ENCODE assay signal across 8 cellular contexts in genomic region chr15:81939604-81940440, GRCh38.
A peak's percentile ranks its signal among the peaks of the same experiment; 100 is the strongest.
DNase-seq lines count a peak whose midpoint lies in the region; ATAC-seq, FAIRE-seq and TF ChIP-seq lines count a peak whose summit lies in the region.

No MANE protein-coding gene starts in this region.

- intact Hi-C loops in endothelial cell of umbilical vein (cut with micrococcal nuclease) (loop anchor here (1.0 to 5.0 kb wide), 4 partner anchors 257 to 665 kb away; no protein-coding TSS in a partner anchor), sigmoid colon (cut with DNase I) (loop anchor here (5.0 to 10.0 kb wide), 2 partner anchors 185 to 458 kb away; no protein-coding TSS in a partner anchor)

- DNase-seq in AG09309 (ENCODE audit: low read depth) (no peak), GM10266 (ENCODE audit: extremely low spot score) (peak; percentile 26), NT2/D1 (ENCODE audit: low read depth, low spot score) (peak; percentile 38), endothelial cell of umbilical vein (ENCODE audit: low read depth, low spot score) (peak; percentile 65), sigmoid colon (no peak), NCI-H1436 treated with DMSO at 0.1 percent for 48 hours (lab: John Stamatoyannopoulos, UW) (no peak)

- TF ChIP-seq POLR2A in endothelial cell of umbilical vein (IDR thresholded peaks at IDR 0.05; ENCODE audit: low read depth, low read length) (no peak), sigmoid colon (IDR thresholded peaks at IDR 0.05) (no peak)

- H4K20me1 ChIP-seq in endothelial cell of umbilical vein (replicated peaks; ENCODE audit: control insufficient read depth, extremely low read depth, insufficient read depth, low read length) = no peaks in the 10 kb centered on the region

- POLR2A ChIA-PET in endothelial cell of umbilical vein (lab: Charles Lee) = no interaction called here

- H3K4me2 ChIP-seq in endothelial cell of umbilical vein (ENCODE audit: insufficient read depth, low read length) = no peak overlapping the region

- no peak overlapping the region for H3K27ac ChIP-seq in endothelial cell of umbilical vein (ENCODE audit: insufficient read depth, low read depth, low read length)
- H3K27ac ChIP-seq in sigmoid colon = no peak overlapping the region

- dilution Hi-C loops in endothelial cell of umbilical vein (cut with MboI; ENCODE audit: extremely low pct_ligation_motif_present, low sequenced_read_pairs) = no loop called here

- H3K9me3 ChIP-seq in NT2/D1 (ENCODE audit: insufficient read depth, low read length) (peaks cover 14% of the 10 kb centered on the region; the same call in 1 of the 2 replicates), endothelial cell of umbilical vein (replicated peaks; ENCODE audit: control insufficient read depth, insufficient read depth, low read length) (no peaks in the 10 kb centered on the region), sigmoid colon (peaks cover 0 to 4% (median 1%) of the 10 kb centered on the region in 4 donors)

- H3K79me2 ChIP-seq in endothelial cell of umbilical vein (ENCODE audit: control insufficient read depth, insufficient read depth, low read length) = no peaks in the 10 kb centered on the region

- H3K36me3 ChIP-seq in NT2/D1 (ENCODE audit: insufficient read depth, insufficient read length, low read length) = no peaks in the 10 kb centered on the region
- H3K36me3 ChIP-seq in endothelial cell of umbilical vein (ENCODE audit: control insufficient read depth in 2 of 2, extremely low read depth in 1 of 2, insufficient read depth in 2 of 2, low read length in 2 of 2) = no peaks in the 10 kb centered on the region
- H3K36me3 ChIP-seq in sigmoid colon = no peaks in the 10 kb centered on the region

- WGBS in sigmoid colon, 2 donors = 16 to 45% methylated on average over 5 of the region's 5 CpGs

- FAIRE-seq in endothelial cell of umbilical vein (lab: Jason Lieb, UNC) = peak; percentile 70

- no peak overlapping the region for H2AFZ ChIP-seq in endothelial cell of umbilical vein (ENCODE audit: low read depth, low read length)

- H3K4me1 ChIP-seq in NT2/D1 (ENCODE audit: insufficient read depth, insufficient read length) (peaks cover 3% of the 10 kb centered on the region), endothelial cell of umbilical vein (ENCODE audit: control insufficient read depth, extremely low read depth, insufficient read depth, low read length) (no peaks in the 10 kb centered on the region), sigmoid colon (no peaks in the 10 kb centered on the region)

- TF ChIP-seq EP300 in sigmoid colon (IDR thresholded peaks at IDR 0.05) = no peak

- H3K9ac ChIP-seq in NT2/D1 (ENCODE audit: insufficient read length, low read depth) (no peak overlapping the region), endothelial cell of umbilical vein (replicated peaks; ENCODE audit: extremely low read depth, insufficient read depth, low read length) (no peak overlapping the region)

- no peaks in the 10 kb centered on the region for H3K9me1 ChIP-seq in endothelial cell of umbilical vein (replicated peaks; ENCODE audit: control insufficient read depth, extremely low read depth, insufficient read depth, low read length)

- no TSS peak for BruUV-seq in endothelial cell of umbilical vein (replicated peaks; lab: Mats Ljungman, UMichigan)

- ATAC-seq in HG02798 (IDR thresholded peaks at IDR 0.05; ENCODE audit: poor library complexity, unreplicated experiment) (no peak), HG03432 (IDR thresholded peaks at IDR 0.05; ENCODE audit: unreplicated experiment) (no peak)

- CTCF ChIA-PET in endothelial cell of umbilical vein (lab: Charles Lee) = interaction anchor here (0.7 to 3.8 kb wide), 11 partner anchors 11 to 665 kb away, joined by 3 to 29 read pairs (median 4); no protein-coding TSS in a partner anchor

- TF ChIP-seq CTCF in AG09309 (IDR thresholded peaks at IDR 0.05; ENCODE audit: control insufficient read depth, insufficient read depth, low read depth, low read length, missing control alignments) (peak; percentile 52), GM10266 (IDR thresholded peaks at IDR 0.05; ENCODE audit: control insufficient read depth, insufficient read depth, low read depth, missing control alignments) (peak; percentile 55), endothelial cell of umbilical vein (IDR thresholded peaks at IDR 0.05; ENCODE audit: extremely low read depth in 1 of 2, insufficient read depth in 1 of 2, low read depth in 1 of 2, low read length in 2 of 2) (peak; percentile 50 to 61), sigmoid colon (IDR thresholded peaks at IDR 0.05) (peak in 3 of 4 experiments; percentile 30 to 56 (median 31))

- H3K4me3 ChIP-seq in AG09309 (ENCODE audit: control insufficient read depth, low read depth, low read length) (no peak overlapping the region), NT2/D1 (ENCODE audit: insufficient read length, low read depth) (no peak overlapping the region), endothelial cell of umbilical vein (replicated peaks in 1 of 3; ENCODE audit: insufficient read depth in 1 of 3, low read depth in 1 of 3, low read length in 3 of 3) (no peak overlapping the region), sigmoid colon (no peak overlapping the region)

- H3K27me3 ChIP-seq in NT2/D1 (ENCODE audit: insufficient read depth, insufficient read length) (no peaks in the 10 kb centered on the region), endothelial cell of umbilical vein (ENCODE audit: control insufficient read depth in 2 of 2, insufficient read depth in 2 of 2, low read length in 2 of 2) (peaks cover 1 to 3% of the 10 kb centered on the region in 2 experiments), sigmoid colon (no peaks in the 10 kb centered on the region)

TF ChIP-seq in endothelial cell of umbilical vein, 7 proteins besides CTCF, POLR2A, EP300 and RAD21:
- TF ChIP-seq POLR2AphosphoS5 (IDR thresholded peaks at IDR 0.05; ENCODE audit: insufficient read depth, low read depth, low read length) (no peak), JUN (IDR thresholded peaks at IDR 0.05; ENCODE audit: borderline replicate concordance, insufficient read depth, insufficient read length, low read depth) (peak; percentile 5)

Comparison
In these comparisons a context has a peak if more than half of its experiments do, and no peak if none do; other contexts are left out.
1. DNase-seq: peak in GM10266 (single experiment), NT2/D1 (single experiment) and endothelial cell of umbilical vein (single experiment); none in AG09309 (single experiment), sigmoid colon (single experiment) and NCI-H1436 treated with DMSO at 0.1 percent for 48 hours (single experiment).
2. Peak in every context shown above with its lines, with median percentiles within 50 percentile points of each other: CTCF ChIP-seq.